Comparison of ENCODE assay signal across 1 cellular context in the genomic region with DNA sequence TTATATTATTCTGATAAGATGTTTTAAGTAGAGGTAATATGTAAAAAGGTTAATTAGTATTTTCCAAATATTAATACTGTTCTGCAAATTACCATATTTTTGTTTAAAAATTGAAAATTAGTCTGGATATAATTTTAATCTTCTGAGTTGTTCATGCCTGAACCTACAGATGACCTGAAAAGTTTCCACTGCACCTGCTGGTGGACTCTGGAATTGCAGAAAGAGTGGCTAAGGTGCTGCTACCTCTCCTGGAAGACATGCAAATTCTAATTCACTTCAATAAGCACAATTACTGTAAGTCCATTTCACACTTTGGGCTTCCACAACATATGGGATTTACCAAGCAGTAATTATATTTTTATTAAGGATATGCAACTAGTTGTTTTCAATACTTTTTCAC.
TF ChIP-seq lines count a peak whose summit lies in the region.

No MANE protein-coding gene starts in this region.

TF ChIP-seq in IMR-90, 13 proteins besides CTCF, POLR2A, EP300 and RAD21 (continued from another document):
- TF ChIP-seq CHD1 (IDR thresholded peaks at IDR 0.05; ENCODE audit: low read depth, low read length) (no peak), MAFK (IDR thresholded peaks at IDR 0.05; ENCODE audit: low read depth, low read length) (no peak), CEBPB (IDR thresholded peaks at IDR 0.05; ENCODE audit: low read depth, low read length) (no peak)
